Comparison of ENCODE assay signal across 18 cellular contexts in the genomic region with DNA sequence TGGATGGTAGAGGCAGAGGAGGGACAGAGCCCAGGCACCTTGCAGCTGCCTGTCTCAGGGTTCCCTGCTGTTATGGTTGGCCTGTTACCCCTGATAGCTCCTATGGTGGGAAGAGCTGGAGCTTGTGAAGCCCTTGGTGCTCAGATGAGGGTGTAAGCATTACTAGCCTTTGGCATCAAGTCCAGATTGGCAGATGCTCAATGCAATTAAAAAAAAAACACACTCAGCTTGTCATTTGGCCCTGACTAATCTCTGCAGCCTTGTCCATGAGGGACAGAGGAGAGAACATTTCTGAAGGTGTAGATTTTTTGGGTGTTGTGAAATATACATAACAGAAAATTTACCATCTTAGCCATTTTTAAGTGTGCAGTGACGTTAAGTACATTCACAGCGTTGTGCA.
"Had no signal": no experiment of that assay in that cellular context is flagged by ENCODE, and none has a peak within 500 bp of the region (broad histone marks: within the 10 kb centered on the region; RNA-seq: fewer than 3 reads in every experiment).

No MANE protein-coding gene starts in this region.

- DNase-seq: effector CD4-positive, alpha-beta T cell; endodermal cell; erythroblast; foreskin keratinocyte; left colon; left ventricle myocardium superior; mesenchymal stem cell; midbrain; naive B cell; nephron progenitor cell; spleen; stimulated activated CD4-positive, alpha-beta T cell treated with anti-CD3 and anti-CD28 coated beads, Interleukin-15, amount 100 ng/mL, for 24 hours; stimulated activated CD4-positive, alpha-beta T cell treated with anti-CD3 and anti-CD28 coated beads, Interleukin-1b, Interleukin-23, amount 100 ng/mL, for 48 hours; stimulated activated CD4-positive, alpha-beta T cell treated with anti-CD3 and anti-CD28 coated beads, Interleukin-4, amount 100 ng/mL, for 24 hours; stimulated activated naive B cell treated with anti-CD40 and anti-IgM and Interleukin-4, amounts not matched to agents 10 μg/mL and 1 μg/mL and 100 μg/mL, for 72 hours; stomach; transverse colon had no signal

- ATAC-seq: foreskin keratinocyte; left colon; left ventricle myocardium superior; sciatic nerve; stimulated activated naive B cell treated with anti-CD40 and anti-IgM and Interleukin-4, amounts not matched to agents 10 μg/mL and 1 μg/mL and 100 μg/mL, for 72 hours had no signal
